11 cellular contexts compared by ENCODE assay signal in the genomic region with DNA sequence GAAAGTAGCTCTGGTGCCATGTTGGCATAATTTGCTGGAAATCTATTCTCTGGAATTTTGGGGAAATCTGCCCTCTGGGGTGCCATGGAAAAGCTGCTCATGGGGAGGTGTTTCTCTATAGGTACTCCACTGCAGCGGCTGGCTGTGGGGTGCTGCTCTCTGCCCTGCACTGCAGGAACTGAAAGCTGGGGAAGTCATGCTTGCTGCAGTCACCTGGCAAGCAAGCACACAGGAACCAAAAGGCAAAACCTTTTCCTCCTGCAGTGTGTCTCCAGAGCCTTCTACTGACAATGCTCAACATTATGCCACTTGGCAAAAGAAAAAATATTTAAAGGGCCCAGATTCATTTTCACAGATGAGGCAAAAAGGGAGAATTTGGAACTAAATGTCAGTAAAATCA. TPM values are rescaled to one million over a fixed set of nuclear protein-coding genes. Genes with fewer than 3 reads are reported as not detected.
A peak's percentile ranks its signal among the peaks of the same experiment; 100 is the strongest.
DNase-seq lines count a peak whose midpoint lies in the region; ATAC-seq lines count a peak whose summit lies in the region.
"Had no signal": no experiment of that assay in that cellular context is flagged by ENCODE, and none has a peak within 500 bp of the region (broad histone marks: within the 10 kb centered on the region; RNA-seq: fewer than 3 reads in every experiment).

No MANE protein-coding gene starts in this region.

- H3K27me3 Mint-ChIP-seq in activated T-helper 17 cell treated with anti-CD3 and anti-CD28 coated beads, Interleukin-2, amount 50 U/mL, for 72 hours, result no peaks in the 10 kb centered on the region

- no peak for DNase-seq in stimulated activated naive CD4-positive, alpha-beta T cell (lab: John Stamatoyannopoulos, UW)
- no peak for DNase-seq in stimulated activated CD4-positive, alpha-beta T cell treated with anti-CD3 and anti-CD28 coated beads, Interleukin-4, amount 100 ng/mL, for 1 hour
- DNase-seq in activated T-cell treated with anti-CD3 and anti-CD28 coated beads for 4 hours, result no peak
- DNase-seq: activated CD4-positive, alpha-beta T cell treated with anti-CD3 and anti-CD28 coated beads for 48 hours; activated naive CD4-positive, alpha-beta T cell treated with anti-CD3 and anti-CD28 coated beads for 36 hours had no signal

- H3K9me3 Mint-ChIP-seq in activated T-helper 17 cell treated with anti-CD3 and anti-CD28 coated beads, Interleukin-2, amount 50 U/mL, for 72 hours, result no peaks in the 10 kb centered on the region
- H3K9me3 Mint-ChIP-seq: activated naive CD4-positive, alpha-beta T cell treated with anti-CD3 and anti-CD28 coated beads for 36 hours had no signal

- peak; percentile 78 for ATAC-seq in GM18499 (IDR thresholded peaks at IDR 0.05; ENCODE audit: insufficient read depth, unreplicated experiment)
- ATAC-seq in GM19452 (IDR thresholded peaks at IDR 0.05; ENCODE audit: unreplicated experiment), result peak; percentile 99
- ATAC-seq in HG02870 (IDR thresholded peaks at IDR 0.05; ENCODE audit: unreplicated experiment), result peak; percentile 90
- peak; percentile 98 for ATAC-seq in HG03565 (IDR thresholded peaks at IDR 0.05; ENCODE audit: unreplicated experiment)
- ATAC-seq in activated T-helper 17 cell treated with anti-CD3 and anti-CD28 coated beads, Interleukin-2, amount 50 U/mL, for 72 hours (replicated peaks), result no peak

- H3K27ac Mint-ChIP-seq in activated T-helper 17 cell treated with anti-CD3 and anti-CD28 coated beads, Interleukin-2, amount 50 U/mL, for 72 hours, result no peak overlapping the region
- H3K27ac Mint-ChIP-seq: activated naive CD4-positive, alpha-beta T cell treated with anti-CD3 and anti-CD28 coated beads for 36 hours; nephron had no signal

- H3K4me3 Mint-ChIP-seq in activated T-helper 17 cell treated with anti-CD3 and anti-CD28 coated beads, Interleukin-2, amount 50 U/mL, for 72 hours, result no peak overlapping the region
- H3K4me3 Mint-ChIP-seq: activated naive CD4-positive, alpha-beta T cell treated with anti-CD3 and anti-CD28 coated beads for 36 hours; nephron had no signal

- H3K36me3 Mint-ChIP-seq in activated T-helper 17 cell treated with anti-CD3 and anti-CD28 coated beads, Interleukin-2, amount 50 U/mL, for 72 hours (ENCODE audit: low read depth), result no peaks in the 10 kb centered on the region

- no peaks in the 10 kb centered on the region for H3K4me1 Mint-ChIP-seq in activated T-helper 17 cell treated with anti-CD3 and anti-CD28 coated beads, Interleukin-2, amount 50 U/mL, for 72 hours
- H3K4me1 Mint-ChIP-seq: nephron had no signal

RNA-seq across cellular contexts. Expression of a gene that starts 25.8 kb away (rescaled TPM):
- total RNA-seq in activated T-helper 17 cell treated with anti-CD3 and anti-CD28 coated beads, Interleukin-2, amount 50 U/mL, for 72 hours, result 10 to 100 TPM; 26.8 to 39.1 TPM

RNA-seq across cellular contexts. Expression of a gene that starts 34.1 kb away (rescaled TPM):
- 10 to 100 TPM; 39.6 to 51.5 TPM for total RNA-seq in activated T-helper 17 cell treated with anti-CD3 and anti-CD28 coated beads, Interleukin-2, amount 50 U/mL, for 72 hours

RNA-seq across cellular contexts. Expression of a gene that starts 34.4 kb away (rescaled TPM):
- 100 to 1,000 TPM; 131 to 217 TPM for total RNA-seq in activated T-helper 17 cell treated with anti-CD3 and anti-CD28 coated beads, Interleukin-2, amount 50 U/mL, for 72 hours
